1 cellular context compared by ENCODE assay signal in the genomic region with DNA sequence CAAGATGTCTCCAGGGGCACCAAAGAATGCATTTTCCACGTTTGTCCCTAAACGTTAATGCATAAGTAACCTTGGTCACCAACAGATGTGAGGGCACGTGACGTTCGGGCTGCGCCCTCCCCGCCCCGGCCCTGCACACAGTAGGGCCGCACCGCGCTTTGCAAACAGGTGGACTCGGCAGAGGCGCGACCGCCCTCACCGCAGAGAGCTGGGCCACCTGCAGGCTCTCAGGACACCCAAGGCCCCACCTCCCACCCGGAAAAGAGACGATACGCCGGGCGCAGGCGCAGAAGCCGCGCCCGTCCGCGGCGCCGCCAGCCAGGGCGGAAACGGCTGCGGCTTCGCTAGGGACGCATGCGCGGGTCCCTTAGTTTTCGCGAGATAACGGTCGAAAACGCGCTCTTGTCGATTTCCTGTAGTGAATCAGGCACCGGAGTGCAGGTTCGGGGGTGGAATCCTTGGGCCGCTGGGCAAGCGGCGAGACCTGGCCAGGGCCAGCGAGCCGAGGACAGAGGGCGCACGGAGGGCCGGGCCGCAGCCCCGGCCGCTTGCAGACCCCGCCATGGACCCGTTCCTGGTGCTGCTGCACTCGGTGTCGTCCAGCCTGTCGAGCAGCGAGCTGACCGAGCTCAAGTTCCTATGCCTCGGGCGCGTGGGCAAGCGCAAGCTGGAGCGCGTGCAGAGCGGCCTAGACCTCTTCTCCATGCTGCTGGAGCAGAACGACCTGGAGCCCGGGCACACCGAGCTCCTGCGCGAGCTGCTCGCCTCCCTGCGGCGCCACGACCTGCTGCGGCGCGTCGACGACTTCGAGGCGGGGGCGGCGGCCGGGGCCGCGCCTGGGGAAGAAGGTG.
TF ChIP-seq lines count a peak whose summit lies in the region.

A gene with protein sequence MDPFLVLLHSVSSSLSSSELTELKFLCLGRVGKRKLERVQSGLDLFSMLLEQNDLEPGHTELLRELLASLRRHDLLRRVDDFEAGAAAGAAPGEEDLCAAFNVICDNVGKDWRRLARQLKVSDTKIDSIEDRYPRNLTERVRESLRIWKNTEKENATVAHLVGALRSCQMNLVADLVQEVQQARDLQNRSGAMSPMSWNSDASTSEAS (plus strand): TSS at position 399 of the 851 bp plus-strand sequence. CDS start 164 bp downstream, at position 563.

TF ChIP-seq in HepG2, 621 proteins besides CTCF, POLR2A, EP300 and RAD21 (continued from another document and continues in another):
- TF ChIP-seq, protein P1, sequence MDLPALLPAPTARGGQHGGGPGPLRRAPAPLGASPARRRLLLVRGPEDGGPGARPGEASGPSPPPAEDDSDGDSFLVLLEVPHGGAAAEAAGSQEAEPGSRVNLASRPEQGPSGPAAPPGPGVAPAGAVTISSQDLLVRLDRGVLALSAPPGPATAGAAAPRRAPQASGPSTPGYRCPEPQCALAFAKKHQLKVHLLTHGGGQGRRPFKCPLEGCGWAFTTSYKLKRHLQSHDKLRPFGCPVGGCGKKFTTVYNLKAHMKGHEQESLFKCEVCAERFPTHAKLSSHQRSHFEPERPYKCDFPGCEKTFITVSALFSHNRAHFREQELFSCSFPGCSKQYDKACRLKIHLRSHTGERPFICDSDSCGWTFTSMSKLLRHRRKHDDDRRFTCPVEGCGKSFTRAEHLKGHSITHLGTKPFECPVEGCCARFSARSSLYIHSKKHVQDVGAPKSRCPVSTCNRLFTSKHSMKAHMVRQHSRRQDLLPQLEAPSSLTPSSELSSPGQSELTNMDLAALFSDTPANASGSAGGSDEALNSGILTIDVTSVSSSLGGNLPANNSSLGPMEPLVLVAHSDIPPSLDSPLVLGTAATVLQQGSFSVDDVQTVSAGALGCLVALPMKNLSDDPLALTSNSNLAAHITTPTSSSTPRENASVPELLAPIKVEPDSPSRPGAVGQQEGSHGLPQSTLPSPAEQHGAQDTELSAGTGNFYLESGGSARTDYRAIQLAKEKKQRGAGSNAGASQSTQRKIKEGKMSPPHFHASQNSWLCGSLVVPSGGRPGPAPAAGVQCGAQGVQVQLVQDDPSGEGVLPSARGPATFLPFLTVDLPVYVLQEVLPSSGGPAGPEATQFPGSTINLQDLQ (CRISPR knock-in tag; IDR thresholded peaks at IDR 0.05), result no peak
- TF ChIP-seq PHF5A (CRISPR knock-in tag; IDR thresholded peaks at IDR 0.05; ENCODE audit: low read depth, unreplicated experiment), result no peak
- TF ChIP-seq, protein P2, sequence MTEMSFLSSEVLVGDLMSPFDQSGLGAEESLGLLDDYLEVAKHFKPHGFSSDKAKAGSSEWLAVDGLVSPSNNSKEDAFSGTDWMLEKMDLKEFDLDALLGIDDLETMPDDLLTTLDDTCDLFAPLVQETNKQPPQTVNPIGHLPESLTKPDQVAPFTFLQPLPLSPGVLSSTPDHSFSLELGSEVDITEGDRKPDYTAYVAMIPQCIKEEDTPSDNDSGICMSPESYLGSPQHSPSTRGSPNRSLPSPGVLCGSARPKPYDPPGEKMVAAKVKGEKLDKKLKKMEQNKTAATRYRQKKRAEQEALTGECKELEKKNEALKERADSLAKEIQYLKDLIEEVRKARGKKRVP (CRISPR knock-in tag; IDR thresholded peaks at IDR 0.05), result no peak; a peak in 1 of 4 replicates
- TF ChIP-seq PAF1 (CRISPR knock-in tag; IDR thresholded peaks at IDR 0.05), result no peak
- TF ChIP-seq, protein P3, sequence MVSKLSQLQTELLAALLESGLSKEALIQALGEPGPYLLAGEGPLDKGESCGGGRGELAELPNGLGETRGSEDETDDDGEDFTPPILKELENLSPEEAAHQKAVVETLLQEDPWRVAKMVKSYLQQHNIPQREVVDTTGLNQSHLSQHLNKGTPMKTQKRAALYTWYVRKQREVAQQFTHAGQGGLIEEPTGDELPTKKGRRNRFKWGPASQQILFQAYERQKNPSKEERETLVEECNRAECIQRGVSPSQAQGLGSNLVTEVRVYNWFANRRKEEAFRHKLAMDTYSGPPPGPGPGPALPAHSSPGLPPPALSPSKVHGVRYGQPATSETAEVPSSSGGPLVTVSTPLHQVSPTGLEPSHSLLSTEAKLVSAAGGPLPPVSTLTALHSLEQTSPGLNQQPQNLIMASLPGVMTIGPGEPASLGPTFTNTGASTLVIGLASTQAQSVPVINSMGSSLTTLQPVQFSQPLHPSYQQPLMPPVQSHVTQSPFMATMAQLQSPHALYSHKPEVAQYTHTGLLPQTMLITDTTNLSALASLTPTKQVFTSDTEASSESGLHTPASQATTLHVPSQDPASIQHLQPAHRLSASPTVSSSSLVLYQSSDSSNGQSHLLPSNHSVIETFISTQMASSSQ (IDR thresholded peaks at IDR 0.05; ENCODE audit: low read depth), result no peak
- TF ChIP-seq, protein P3 (CRISPR knock-in tag; IDR thresholded peaks at IDR 0.05; ENCODE audit: borderline replicate concordance), result peak; percentile 60; the same call in 1 of the 2 replicates
- no peak for TF ChIP-seq ZFP36L1 (CRISPR knock-in tag; IDR thresholded peaks at IDR 0.05)
- no peak for TF ChIP-seq TOE1 (CRISPR knock-in tag; IDR thresholded peaks at IDR 0.05)
- TF ChIP-seq, protein P4, sequence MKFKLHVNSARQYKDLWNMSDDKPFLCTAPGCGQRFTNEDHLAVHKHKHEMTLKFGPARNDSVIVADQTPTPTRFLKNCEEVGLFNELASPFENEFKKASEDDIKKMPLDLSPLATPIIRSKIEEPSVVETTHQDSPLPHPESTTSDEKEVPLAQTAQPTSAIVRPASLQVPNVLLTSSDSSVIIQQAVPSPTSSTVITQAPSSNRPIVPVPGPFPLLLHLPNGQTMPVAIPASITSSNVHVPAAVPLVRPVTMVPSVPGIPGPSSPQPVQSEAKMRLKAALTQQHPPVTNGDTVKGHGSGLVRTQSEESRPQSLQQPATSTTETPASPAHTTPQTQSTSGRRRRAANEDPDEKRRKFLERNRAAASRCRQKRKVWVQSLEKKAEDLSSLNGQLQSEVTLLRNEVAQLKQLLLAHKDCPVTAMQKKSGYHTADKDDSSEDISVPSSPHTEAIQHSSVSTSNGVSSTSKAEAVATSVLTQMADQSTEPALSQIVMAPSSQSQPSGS (CRISPR knock-in tag; IDR thresholded peaks at IDR 0.05), result no peak
- no peak for TF ChIP-seq MTF2 (CRISPR knock-in tag; IDR thresholded peaks at IDR 0.05; ENCODE audit: borderline replicate concordance)
- peak; percentile 67 for TF ChIP-seq TBX2 (CRISPR knock-in tag; IDR thresholded peaks at IDR 0.05; ENCODE audit: borderline replicate concordance)
- TF ChIP-seq GPN1 (CRISPR knock-in tag; IDR thresholded peaks at IDR 0.05; ENCODE audit: borderline replicate concordance), result no peak
- no peak for TF ChIP-seq SCMH1 (CRISPR knock-in tag; IDR thresholded peaks at IDR 0.05; ENCODE audit: borderline replicate concordance)
- TF ChIP-seq, protein P5, sequence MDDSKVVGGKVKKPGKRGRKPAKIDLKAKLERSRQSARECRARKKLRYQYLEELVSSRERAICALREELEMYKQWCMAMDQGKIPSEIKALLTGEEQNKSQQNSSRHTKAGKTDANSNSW (CRISPR knock-in tag; IDR thresholded peaks at IDR 0.05; ENCODE audit: borderline replicate concordance), result no peak
- no peak for TF ChIP-seq STAT5B (CRISPR knock-in tag; IDR thresholded peaks at IDR 0.05)
- TF ChIP-seq, protein P6, sequence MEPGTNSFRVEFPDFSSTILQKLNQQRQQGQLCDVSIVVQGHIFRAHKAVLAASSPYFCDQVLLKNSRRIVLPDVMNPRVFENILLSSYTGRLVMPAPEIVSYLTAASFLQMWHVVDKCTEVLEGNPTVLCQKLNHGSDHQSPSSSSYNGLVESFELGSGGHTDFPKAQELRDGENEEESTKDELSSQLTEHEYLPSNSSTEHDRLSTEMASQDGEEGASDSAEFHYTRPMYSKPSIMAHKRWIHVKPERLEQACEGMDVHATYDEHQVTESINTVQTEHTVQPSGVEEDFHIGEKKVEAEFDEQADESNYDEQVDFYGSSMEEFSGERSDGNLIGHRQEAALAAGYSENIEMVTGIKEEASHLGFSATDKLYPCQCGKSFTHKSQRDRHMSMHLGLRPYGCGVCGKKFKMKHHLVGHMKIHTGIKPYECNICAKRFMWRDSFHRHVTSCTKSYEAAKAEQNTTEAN (CRISPR knock-in tag; conservative IDR thresholded peaks at IDR 0.05), result peak; percentile 69
- TF ChIP-seq ETV6 (CRISPR knock-in tag; conservative IDR thresholded peaks at IDR 0.05), result no peak; the same call in 1 of the 2 replicates
- TF ChIP-seq ZNF264 (CRISPR knock-in tag; IDR thresholded peaks at IDR 0.05), result 0 out of 2 replicates have a peak, but pooled peaks have one; percentile 29
- peak; percentile 36; the same call in 1 of the 2 replicates for TF ChIP-seq ZFP82 (CRISPR knock-in tag; IDR thresholded peaks at IDR 0.05; ENCODE audit: borderline replicate concordance)
- 0 out of 2 replicates have a peak, but pooled peaks have one; percentile 21 for TF ChIP-seq MEF2D (CRISPR knock-in tag; IDR thresholded peaks at IDR 0.05)
- peak; percentile 26; the same call in 1 of the 2 replicates for TF ChIP-seq ARNTL (CRISPR knock-in tag; IDR thresholded peaks at IDR 0.05)
- TF ChIP-seq, protein P7, sequence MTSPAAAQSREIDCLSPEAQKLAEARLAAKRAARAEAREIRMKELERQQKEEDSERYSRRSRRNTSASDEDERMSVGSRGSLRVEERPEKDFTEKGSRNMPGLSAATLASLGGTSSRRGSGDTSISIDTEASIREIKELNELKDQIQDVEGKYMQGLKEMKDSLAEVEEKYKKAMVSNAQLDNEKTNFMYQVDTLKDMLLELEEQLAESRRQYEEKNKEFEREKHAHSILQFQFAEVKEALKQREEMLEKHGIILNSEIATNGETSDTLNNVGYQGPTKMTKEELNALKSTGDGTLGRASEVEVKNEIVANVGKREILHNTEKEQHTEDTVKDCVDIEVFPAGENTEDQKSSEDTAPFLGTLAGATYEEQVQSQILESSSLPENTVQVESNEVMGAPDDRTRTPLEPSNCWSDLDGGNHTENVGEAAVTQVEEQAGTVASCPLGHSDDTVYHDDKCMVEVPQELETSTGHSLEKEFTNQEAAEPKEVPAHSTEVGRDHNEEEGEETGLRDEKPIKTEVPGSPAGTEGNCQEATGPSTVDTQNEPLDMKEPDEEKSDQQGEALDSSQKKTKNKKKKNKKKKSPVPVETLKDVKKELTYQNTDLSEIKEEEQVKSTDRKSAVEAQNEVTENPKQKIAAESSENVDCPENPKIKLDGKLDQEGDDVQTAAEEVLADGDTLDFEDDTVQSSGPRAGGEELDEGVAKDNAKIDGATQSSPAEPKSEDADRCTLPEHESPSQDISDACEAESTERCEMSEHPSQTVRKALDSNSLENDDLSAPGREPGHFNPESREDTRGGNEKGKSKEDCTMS (CRISPR knock-in tag; conservative IDR thresholded peaks at IDR 0.05), result no peak
- no peak for TF ChIP-seq KLF13 (CRISPR knock-in tag; IDR thresholded peaks at IDR 0.05)
- no peak for TF ChIP-seq FOXK2 (IDR thresholded peaks at IDR 0.05)
- TF ChIP-seq NFIB (CRISPR knock-in tag; IDR thresholded peaks at IDR 0.05; ENCODE audit: borderline replicate concordance), result no peak
- TF ChIP-seq, protein P8, sequence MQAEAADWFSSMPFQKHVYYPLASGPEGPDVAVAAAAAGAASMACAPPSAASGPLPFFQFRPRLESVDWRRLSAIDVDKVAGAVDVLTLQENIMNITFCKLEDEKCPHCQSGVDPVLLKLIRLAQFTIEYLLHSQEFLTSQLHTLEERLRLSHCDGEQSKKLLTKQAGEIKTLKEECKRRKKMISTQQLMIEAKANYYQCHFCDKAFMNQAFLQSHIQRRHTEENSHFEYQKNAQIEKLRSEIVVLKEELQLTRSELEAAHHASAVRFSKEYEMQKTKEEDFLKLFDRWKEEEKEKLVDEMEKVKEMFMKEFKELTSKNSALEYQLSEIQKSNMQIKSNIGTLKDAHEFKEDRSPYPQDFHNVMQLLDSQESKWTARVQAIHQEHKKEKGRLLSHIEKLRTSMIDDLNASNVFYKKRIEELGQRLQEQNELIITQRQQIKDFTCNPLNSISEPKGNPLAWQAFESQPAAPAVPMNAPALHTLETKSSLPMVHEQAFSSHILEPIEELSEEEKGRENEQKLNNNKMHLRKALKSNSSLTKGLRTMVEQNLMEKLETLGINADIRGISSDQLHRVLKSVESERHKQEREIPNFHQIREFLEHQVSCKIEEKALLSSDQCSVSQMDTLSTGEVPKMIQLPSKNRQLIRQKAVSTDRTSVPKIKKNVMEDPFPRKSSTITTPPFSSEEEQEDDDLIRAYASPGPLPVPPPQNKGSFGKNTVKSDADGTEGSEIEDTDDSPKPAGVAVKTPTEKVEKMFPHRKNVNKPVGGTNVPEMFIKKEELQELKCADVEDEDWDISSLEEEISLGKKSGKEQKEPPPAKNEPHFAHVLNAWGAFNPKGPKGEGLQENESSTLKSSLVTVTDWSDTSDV (CRISPR knock-in tag; IDR thresholded peaks at IDR 0.05), result no peak
- TF ChIP-seq, protein P9, sequence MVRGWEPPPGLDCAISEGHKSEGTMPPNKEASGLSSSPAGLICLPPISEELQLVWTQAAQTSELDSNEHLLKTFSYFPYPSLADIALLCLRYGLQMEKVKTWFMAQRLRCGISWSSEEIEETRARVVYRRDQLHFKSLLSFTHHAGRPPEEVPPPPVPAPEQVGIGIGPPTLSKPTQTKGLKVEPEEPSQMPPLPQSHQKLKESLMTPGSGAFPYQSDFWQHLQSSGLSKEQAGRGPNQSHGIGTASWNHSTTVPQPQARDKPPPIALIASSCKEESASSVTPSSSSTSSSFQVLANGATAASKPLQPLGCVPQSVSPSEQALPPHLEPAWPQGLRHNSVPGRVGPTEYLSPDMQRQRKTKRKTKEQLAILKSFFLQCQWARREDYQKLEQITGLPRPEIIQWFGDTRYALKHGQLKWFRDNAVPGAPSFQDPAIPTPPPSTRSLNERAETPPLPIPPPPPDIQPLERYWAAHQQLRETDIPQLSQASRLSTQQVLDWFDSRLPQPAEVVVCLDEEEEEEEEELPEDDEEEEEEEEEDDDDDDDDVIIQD (CRISPR knock-in tag; IDR thresholded peaks at IDR 0.05; ENCODE audit: low read depth), result no peak
- TF ChIP-seq, protein P10, sequence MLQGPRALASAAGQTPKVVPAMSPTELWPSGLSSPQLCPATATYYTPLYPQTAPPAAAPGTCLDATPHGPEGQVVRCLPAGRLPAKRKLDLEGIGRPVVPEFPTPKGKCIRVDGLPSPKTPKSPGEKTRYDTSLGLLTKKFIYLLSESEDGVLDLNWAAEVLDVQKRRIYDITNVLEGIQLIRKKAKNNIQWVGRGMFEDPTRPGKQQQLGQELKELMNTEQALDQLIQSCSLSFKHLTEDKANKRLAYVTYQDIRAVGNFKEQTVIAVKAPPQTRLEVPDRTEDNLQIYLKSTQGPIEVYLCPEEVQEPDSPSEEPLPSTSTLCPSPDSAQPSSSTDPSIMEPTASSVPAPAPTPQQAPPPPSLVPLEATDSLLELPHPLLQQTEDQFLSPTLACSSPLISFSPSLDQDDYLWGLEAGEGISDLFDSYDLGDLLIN (CRISPR knock-in tag; IDR thresholded peaks at IDR 0.05; ENCODE audit: borderline replicate concordance), result 0 out of 2 replicates have a peak, but pooled peaks have one; percentile 33
- TF ChIP-seq ZNF749 (CRISPR knock-in tag; IDR thresholded peaks at IDR 0.05; ENCODE audit: borderline replicate concordance), result 0 out of 2 replicates have a peak, but pooled peaks have one; percentile 17
- TF ChIP-seq RARG (CRISPR knock-in tag; IDR thresholded peaks at IDR 0.05; ENCODE audit: low read depth), result no peak
- 0 out of 2 replicates have a peak, but pooled peaks have one; percentile 17 for TF ChIP-seq NFYB (CRISPR knock-in tag; IDR thresholded peaks at IDR 0.05)
- 0 out of 2 replicates have a peak, but pooled peaks have one; percentile 23 for TF ChIP-seq RFX5 (IDR thresholded peaks at IDR 0.05; ENCODE audit: low read depth, low read length)
